In genomic region chr16:72664480-72665408, GRCh38 we compare ENCODE assay signal across 1 cellular context.
A peak's percentile ranks its signal among the peaks of the same experiment; 100 is the strongest.
TF ChIP-seq lines count a peak whose summit lies in the region.

No MANE protein-coding gene starts in this region.

TF ChIP-seq in HepG2, 621 proteins besides CTCF, POLR2A, EP300 and RAD21 (continued from another document):
- 0 out of 2 replicates have a peak, but pooled peaks have one; percentile 22 for TF ChIP-seq IKZF5 (CRISPR knock-in tag; IDR thresholded peaks at IDR 0.05)
- no peak for TF ChIP-seq RCOR2 (CRISPR knock-in tag; IDR thresholded peaks at IDR 0.05)
- TF ChIP-seq UBTF (CRISPR knock-in tag; IDR thresholded peaks at IDR 0.05): peak; percentile 28; the same call in 1 of the 2 replicates
- TF ChIP-seq RFX1 (IDR thresholded peaks at IDR 0.05): peak; percentile 98
- TF ChIP-seq YY1 (IDR thresholded peaks at IDR 0.05; ENCODE audit: insufficient read depth, insufficient replicate concordance, low read depth, low read length): peak; percentile 43
- TF ChIP-seq IRF9 (CRISPR knock-in tag; IDR thresholded peaks at IDR 0.05; ENCODE audit: borderline replicate concordance): peak; percentile 86; the same call in 1 of the 2 replicates
- no peak for TF ChIP-seq TBX3 (IDR thresholded peaks at IDR 0.05; ENCODE audit: borderline replicate concordance)
- peak; percentile 58; the same call in 1 of the 2 replicates for TF ChIP-seq KDM5A (IDR thresholded peaks at IDR 0.05; ENCODE audit: borderline replicate concordance, low read length)
- TF ChIP-seq ZNF678 (CRISPR knock-in tag; IDR thresholded peaks at IDR 0.05): 0 out of 2 replicates have a peak, but pooled peaks have one; percentile 13
- peak; percentile 100 for TF ChIP-seq SAP130 (CRISPR knock-in tag; IDR thresholded peaks at IDR 0.05; ENCODE audit: low read depth)
- peak; percentile 66; the same call in 1 of the 2 replicates for TF ChIP-seq ELF3 (CRISPR knock-in tag; IDR thresholded peaks at IDR 0.05)
- no peak; the same call in 1 of the 2 replicates for TF ChIP-seq ZSCAN31 (CRISPR knock-in tag; IDR thresholded peaks at IDR 0.05; ENCODE audit: low read depth)
- peak; percentile 28; the same call in 1 of the 2 replicates for TF ChIP-seq ZNF331 (CRISPR knock-in tag; IDR thresholded peaks at IDR 0.05)
- TF ChIP-seq ZNF510 (CRISPR knock-in tag; IDR thresholded peaks at IDR 0.05; ENCODE audit: low read depth): no peak
- 0 out of 2 replicates have a peak, but pooled peaks have one; percentile 49 for TF ChIP-seq MIER3 (CRISPR knock-in tag; IDR thresholded peaks at IDR 0.05; ENCODE audit: borderline replicate concordance)
- peak; percentile 52; the same call in 1 of the 2 replicates for TF ChIP-seq ZSCAN9 (CRISPR knock-in tag; IDR thresholded peaks at IDR 0.05; ENCODE audit: borderline replicate concordance)
- peak; percentile 76 for TF ChIP-seq ZNF687 (CRISPR knock-in tag; IDR thresholded peaks at IDR 0.05)
- TF ChIP-seq XRCC5 (optimal IDR thresholded peaks at IDR 0.05; ENCODE audit: low read length): peak; percentile 89
- peak; percentile 54; the same call in 1 of the 2 replicates for TF ChIP-seq CCDC6 (CRISPR knock-in tag; IDR thresholded peaks at IDR 0.05)
- peak; percentile 63; the same call in 1 of the 2 replicates for TF ChIP-seq ZNF580 (CRISPR knock-in tag; IDR thresholded peaks at IDR 0.05; ENCODE audit: borderline replicate concordance, low read depth)
- peak; percentile 70; the same call in 1 of the 2 replicates for TF ChIP-seq MXD4 (CRISPR knock-in tag; IDR thresholded peaks at IDR 0.05)
TF ChIP-seq in HepG2: peak in this region for 178.
